27 cellular contexts compared by ENCODE assay signal in the genomic region with DNA sequence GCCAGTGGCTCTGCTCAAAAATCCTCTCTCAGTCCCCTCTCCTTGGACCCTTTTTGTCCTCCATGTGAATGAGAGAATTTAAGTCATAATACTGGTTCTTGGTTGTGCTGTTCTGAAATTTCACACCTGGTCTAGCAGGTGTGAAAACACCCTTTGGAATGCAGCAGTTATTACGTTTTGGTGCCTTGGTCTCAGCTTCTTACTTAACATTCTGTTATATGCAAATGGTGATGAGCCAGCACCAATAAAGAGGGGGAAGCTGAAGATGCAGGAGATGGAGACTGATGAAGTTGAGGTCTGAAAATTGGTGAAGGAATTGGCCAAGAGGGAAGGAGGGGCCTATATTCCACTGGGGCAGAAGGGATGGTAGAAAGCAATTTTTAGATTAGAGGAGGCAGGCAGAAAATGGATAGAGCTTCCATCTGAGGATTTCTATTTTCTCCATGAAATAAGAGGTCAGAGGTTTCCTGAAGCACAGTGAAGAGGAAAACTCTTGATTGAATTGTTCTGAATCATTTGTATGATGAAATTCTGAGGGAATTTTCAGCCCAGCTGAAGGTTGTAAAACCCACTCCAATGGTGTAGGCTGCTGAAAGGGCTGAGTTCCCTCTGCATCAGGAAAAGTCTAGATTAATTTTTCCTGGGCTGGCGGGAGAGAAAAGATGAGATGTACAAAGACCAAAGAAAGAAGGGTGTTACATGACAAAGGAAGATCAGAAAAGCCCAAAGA.
DNase-seq lines count a peak whose midpoint lies in the region; ATAC-seq, FAIRE-seq and TF ChIP-seq lines count a peak whose summit lies in the region.
"Had no signal": no experiment of that assay in that cellular context is flagged by ENCODE, and none has a peak within 500 bp of the region (broad histone marks: within the 10 kb centered on the region; RNA-seq: fewer than 3 reads in every experiment).

No MANE protein-coding gene starts in this region.

- DNase-seq in NCI-H526 (lab: John Stamatoyannopoulos, UW), result peak; percentile 5 to 16
- DNase-seq in NCI-H526 treated with DMSO at 0.1 percent for 48 hours (lab: John Stamatoyannopoulos, UW), result no peak
- no peak for DNase-seq in K562 (ENCODE audit: extremely low read depth in 1 of 4, low spot score in 3 of 4)
- DNase-seq in iris pigment epithelial cell (ENCODE audit: low read depth), result peak; percentile 5
- DNase-seq in CD8-positive, alpha-beta T cell, result no peak
- DNase-seq in mucosa of gallbladder (ENCODE audit: low spot score), result no peak
- no peak for DNase-seq in left lobe of liver (ENCODE audit: low spot score)
- DNase-seq: 8988T; activated CD4-positive, alpha-beta T cell treated with anti-CD3 and anti-CD28 coated beads for 48 hours; activated CD8-positive, alpha-beta memory T cell treated with anti-CD3 and anti-CD28 coated beads for 24 hours; activated gamma-delta T cell; CD4-positive, alpha-beta T cell; cerebellar nuclear complex; left lung; naive B cell; NCI-H1417; occipital lobe; stimulated activated naive CD8-positive, alpha-beta T cell treated with anti-CD3 and anti-CD28 coated beads, Interleukin-15, Interleukin-2, amounts not matched to agents 100 U/mL and 50 U/mL, for 24 hours; testis; WERI-Rb-1 had no signal

- H3K4me1 Mint-ChIP-seq in CD8-positive, alpha-beta T cell (ENCODE audit: low read depth), result peaks cover 3% of the 10 kb centered on the region
- H3K4me1 Mint-ChIP-seq: brain had no signal

- POLR2A ChIA-PET in K562 (lab: Yijun Ruan, JAX), result interaction anchor here (0.6 to 1.0 kb wide), 3 partner anchors 83 to 354 kb away, joined by 3 to 4 read pairs (median 3); no protein-coding TSS in a partner anchor
- POLR2A ChIA-PET in CD8-positive, alpha-beta T cell (lab: Charles Lee), result no interaction called here

- peak overlapping the region; percentile 20; the same call in 1 of the 2 replicates for H2AFZ ChIP-seq in K562 (ENCODE audit: low read depth, low read length)
- H2AFZ ChIP-seq: hepatocyte had no signal

- WGBS in K562 (ENCODE audit: insufficient coverage, low coverage, missing lambda C conversion rate), result 2% methylated on average over 2 of the region's 2 CpGs

- no peaks in the 10 kb centered on the region for H3K9me3 Mint-ChIP-seq in CD8-positive, alpha-beta T cell
- H3K9me3 Mint-ChIP-seq: CD4-positive, alpha-beta T cell had no signal

- no peak overlapping the region for H3K4me2 ChIP-seq in K562 (ENCODE audit: insufficient read depth, low read length)
- H3K4me2 ChIP-seq: hepatocyte had no signal

- no peaks in the 10 kb centered on the region for H4K20me1 ChIP-seq in K562 (replicated peaks; ENCODE audit: control insufficient read depth, insufficient read depth, low read length)

- no peak for ATAC-seq in K562
- no peak for ATAC-seq in CD8-positive, alpha-beta T cell
- ATAC-seq in GM21381 (IDR thresholded peaks at IDR 0.05; ENCODE audit: unreplicated experiment), result no peak
- ATAC-seq in left lobe of liver, result no peak
- ATAC-seq: left lung, Right ventricle myocardium inferior had no signal

- no TSS peak for BruUV-seq in K562 (replicated peaks; lab: Mats Ljungman, UMichigan)

- H3K79me2 ChIP-seq in K562 (ENCODE audit: control insufficient read depth, insufficient read depth, low read length), result no peaks in the 10 kb centered on the region
- H3K79me2 ChIP-seq: hepatocyte had no signal

- in situ Hi-C loops in K562 (cut with MboI), result no loop called here

- TF ChIP-seq RAD21 in K562 (CRISPR knock-in tag; conservative IDR thresholded peaks at IDR 0.05 in 1 of 2, IDR thresholded peaks at IDR 0.05 in 1 of 2), result no peak

- no peak for TF ChIP-seq EP300 in K562 (IDR thresholded peaks at IDR 0.05; ENCODE audit: low read length)

- H3K4me3 ChIP-seq in K562, result no peak overlapping the region
- H3K4me3 ChIP-seq in CD8-positive, alpha-beta T cell (ENCODE audit: low read depth, low read length), result no peak overlapping the region
- H3K4me3 ChIP-seq: HAP-1, hepatocyte, left lung, testis had no signal

- no peak overlapping the region for H3K9ac ChIP-seq in K562 (ENCODE audit: insufficient read depth in 1 of 2, low read depth in 2 of 2, low read length in 2 of 2)

- CTCF ChIA-PET in K562 (lab: Yijun Ruan, JAX; ENCODE audit: low intra/inter-chr PET ratio), result no interaction called here
- CTCF ChIA-PET in CD8-positive, alpha-beta T cell (lab: Charles Lee), result no interaction called here

- no peaks in the 10 kb centered on the region for H3K27me3 Mint-ChIP-seq in CD8-positive, alpha-beta T cell (ENCODE audit: low read depth)
- H3K27me3 Mint-ChIP-seq: CD4-positive, alpha-beta T cell; naive B cell had no signal

- H3K9me3 ChIP-seq in K562 (replicated peaks; ENCODE audit: control insufficient read depth, insufficient read depth, low read depth, low read length), result no peaks in the 10 kb centered on the region
- H3K9me3 ChIP-seq in CD8-positive, alpha-beta T cell (ENCODE audit: low read length), result no peaks in the 10 kb centered on the region
- H3K9me3 ChIP-seq: HAP-1, left lung, testis had no signal

- no peaks in the 10 kb centered on the region for H3K4me1 ChIP-seq in K562 (replicated peaks in 1 of 2; ENCODE audit: control insufficient read depth in 2 of 2, insufficient read depth in 2 of 2, low read length in 2 of 2)
- no peaks in the 10 kb centered on the region for H3K4me1 ChIP-seq in CD8-positive, alpha-beta T cell (ENCODE audit: insufficient read depth, low read length)
- H3K4me1 ChIP-seq: HAP-1, left lung, testis had no signal

- H3K36me3 Mint-ChIP-seq in CD8-positive, alpha-beta T cell, result no peaks in the 10 kb centered on the region
- H3K36me3 Mint-ChIP-seq: brain, naive B cell had no signal

- no peak overlapping the region for H3K27ac Mint-ChIP-seq in CD8-positive, alpha-beta T cell
- H3K27ac Mint-ChIP-seq: CD4-positive, alpha-beta T cell had no signal

- intact Hi-C loops in K562 (cut with micrococcal nuclease), result no loop called here
- intact Hi-C loops in CD8-positive, alpha-beta T cell (cut with DNase I, micrococcal nuclease), result no loop called here

- no peak overlapping the region for H3K4me3 Mint-ChIP-seq in CD8-positive, alpha-beta T cell
- H3K4me3 Mint-ChIP-seq: brain; CD4-positive, alpha-beta T cell had no signal

- no peaks in the 10 kb centered on the region for H3K9me1 ChIP-seq in K562 (ENCODE audit: control insufficient read depth, insufficient read depth, low read length)

- H3K36me3 ChIP-seq in K562 (ENCODE audit: control insufficient read depth, insufficient read depth, low read length), result no peaks in the 10 kb centered on the region
- no peaks in the 10 kb centered on the region for H3K36me3 ChIP-seq in CD8-positive, alpha-beta T cell (ENCODE audit: insufficient read depth, low read length)
- H3K36me3 ChIP-seq: HAP-1, left lung, WERI-Rb-1 had no signal

- no peak overlapping the region for H3K27ac ChIP-seq in K562 (ENCODE audit: extremely low read depth, low read depth, low read length)
- H3K27ac ChIP-seq in CD8-positive, alpha-beta T cell (ENCODE audit: low read depth, low read length), result no peak overlapping the region
- H3K27ac ChIP-seq: hepatocyte, left lung, testis, WERI-Rb-1 had no signal

- no peak for TF ChIP-seq CTCF in K562 (IDR thresholded peaks at IDR 0.05 in 2 of 3, conservative IDR thresholded peaks at IDR 0.05 in 1 of 3; ENCODE audit: insufficient read depth in 2 of 3, low read depth in 1 of 3, low read length in 3 of 3)
- no peak for TF ChIP-seq CTCF in CD8-positive, alpha-beta T cell (IDR thresholded peaks at IDR 0.05)

- peaks cover 10 to 11% of the 10 kb centered on the region in 2 experiments; a peak in 4 of 5 replicates for H3K27me3 ChIP-seq in K562 (ENCODE audit: control insufficient read depth in 2 of 2, insufficient read depth in 2 of 2, low read length in 2 of 2)
- no peaks in the 10 kb centered on the region for H3K27me3 ChIP-seq in CD8-positive, alpha-beta T cell (ENCODE audit: insufficient read depth, low read length)
- H3K27me3 ChIP-seq: hepatocyte, left lung, testis had no signal

- no peak for FAIRE-seq in K562 (lab: Jason Lieb, UNC)
- FAIRE-seq: endothelial cell of umbilical vein, frontal cortex had no signal

- TF ChIP-seq POLR2A in K562 (conservative IDR thresholded peaks at IDR 0.05), result no peak

TF ChIP-seq in K562, 482 proteins besides CTCF, POLR2A, EP300 and RAD21:
- no peak for TF ChIP-seq KDM4B (IDR thresholded peaks at IDR 0.05; ENCODE audit: borderline replicate concordance in 2 of 2, low read depth in 1 of 2)
- no peak for TF ChIP-seq MEF2D (tag; conservative IDR thresholded peaks at IDR 0.05; ENCODE audit: low read depth)
- TF ChIP-seq, protein P1, sequence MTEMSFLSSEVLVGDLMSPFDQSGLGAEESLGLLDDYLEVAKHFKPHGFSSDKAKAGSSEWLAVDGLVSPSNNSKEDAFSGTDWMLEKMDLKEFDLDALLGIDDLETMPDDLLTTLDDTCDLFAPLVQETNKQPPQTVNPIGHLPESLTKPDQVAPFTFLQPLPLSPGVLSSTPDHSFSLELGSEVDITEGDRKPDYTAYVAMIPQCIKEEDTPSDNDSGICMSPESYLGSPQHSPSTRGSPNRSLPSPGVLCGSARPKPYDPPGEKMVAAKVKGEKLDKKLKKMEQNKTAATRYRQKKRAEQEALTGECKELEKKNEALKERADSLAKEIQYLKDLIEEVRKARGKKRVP (CRISPR knock-in tag; IDR thresholded peaks at IDR 0.05), result no peak
- TF ChIP-seq SMAD1 (IDR thresholded peaks at IDR 0.05; ENCODE audit: low read depth, low read length, partially characterized antibody), result no peak
- TF ChIP-seq, protein P2, sequence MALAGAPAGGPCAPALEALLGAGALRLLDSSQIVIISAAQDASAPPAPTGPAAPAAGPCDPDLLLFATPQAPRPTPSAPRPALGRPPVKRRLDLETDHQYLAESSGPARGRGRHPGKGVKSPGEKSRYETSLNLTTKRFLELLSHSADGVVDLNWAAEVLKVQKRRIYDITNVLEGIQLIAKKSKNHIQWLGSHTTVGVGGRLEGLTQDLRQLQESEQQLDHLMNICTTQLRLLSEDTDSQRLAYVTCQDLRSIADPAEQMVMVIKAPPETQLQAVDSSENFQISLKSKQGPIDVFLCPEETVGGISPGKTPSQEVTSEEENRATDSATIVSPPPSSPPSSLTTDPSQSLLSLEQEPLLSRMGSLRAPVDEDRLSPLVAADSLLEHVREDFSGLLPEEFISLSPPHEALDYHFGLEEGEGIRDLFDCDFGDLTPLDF (CRISPR knock-in tag; IDR thresholded peaks at IDR 0.05), result no peak
TF ChIP-seq in K562: peak in this region for 0.

Comparison
In these comparisons a context has a peak if more than half of its experiments do, and no peak if none do; other contexts are left out.
1. DNase-seq: peak in NCI-H526 (2 of 2) and iris pigment epithelial cell (single experiment); none in NCI-H526 treated with DMSO at 0.1 percent for 48 hours (single experiment), K562 (0 of 4), CD8-positive, alpha-beta T cell (0 of 7), mucosa of gallbladder (single experiment) and left lobe of liver (single experiment).